Comparison of ENCODE assay signal across 1 cellular context in genomic region chr12:52050771-52051541, GRCh38.
A peak's percentile ranks its signal among the peaks of the same experiment; 100 is the strongest.
TF ChIP-seq lines count a peak whose summit lies in the region.

TSS of gene NR4A1 (plus strand) at chr12:52051442. CDS start at chr12:52054329, 2,887 bp downstream.

TF ChIP-seq in HCT116, 20 proteins besides CTCF, POLR2A, EP300 and RAD21 (continued from another document):
- TF ChIP-seq, protein P1, sequence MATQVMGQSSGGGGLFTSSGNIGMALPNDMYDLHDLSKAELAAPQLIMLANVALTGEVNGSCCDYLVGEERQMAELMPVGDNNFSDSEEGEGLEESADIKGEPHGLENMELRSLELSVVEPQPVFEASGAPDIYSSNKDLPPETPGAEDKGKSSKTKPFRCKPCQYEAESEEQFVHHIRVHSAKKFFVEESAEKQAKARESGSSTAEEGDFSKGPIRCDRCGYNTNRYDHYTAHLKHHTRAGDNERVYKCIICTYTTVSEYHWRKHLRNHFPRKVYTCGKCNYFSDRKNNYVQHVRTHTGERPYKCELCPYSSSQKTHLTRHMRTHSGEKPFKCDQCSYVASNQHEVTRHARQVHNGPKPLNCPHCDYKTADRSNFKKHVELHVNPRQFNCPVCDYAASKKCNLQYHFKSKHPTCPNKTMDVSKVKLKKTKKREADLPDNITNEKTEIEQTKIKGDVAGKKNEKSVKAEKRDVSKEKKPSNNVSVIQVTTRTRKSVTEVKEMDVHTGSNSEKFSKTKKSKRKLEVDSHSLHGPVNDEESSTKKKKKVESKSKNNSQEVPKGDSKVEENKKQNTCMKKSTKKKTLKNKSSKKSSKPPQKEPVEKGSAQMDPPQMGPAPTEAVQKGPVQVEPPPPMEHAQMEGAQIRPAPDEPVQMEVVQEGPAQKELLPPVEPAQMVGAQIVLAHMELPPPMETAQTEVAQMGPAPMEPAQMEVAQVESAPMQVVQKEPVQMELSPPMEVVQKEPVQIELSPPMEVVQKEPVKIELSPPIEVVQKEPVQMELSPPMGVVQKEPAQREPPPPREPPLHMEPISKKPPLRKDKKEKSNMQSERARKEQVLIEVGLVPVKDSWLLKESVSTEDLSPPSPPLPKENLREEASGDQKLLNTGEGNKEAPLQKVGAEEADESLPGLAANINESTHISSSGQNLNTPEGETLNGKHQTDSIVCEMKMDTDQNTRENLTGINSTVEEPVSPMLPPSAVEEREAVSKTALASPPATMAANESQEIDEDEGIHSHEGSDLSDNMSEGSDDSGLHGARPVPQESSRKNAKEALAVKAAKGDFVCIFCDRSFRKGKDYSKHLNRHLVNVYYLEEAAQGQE (IDR thresholded peaks at IDR 0.05; ENCODE audit: low read depth) = no peak
- TF ChIP-seq SRF (IDR thresholded peaks at IDR 0.05; ENCODE audit: low read depth) (peak; percentile 99), SIN3A (IDR thresholded peaks at IDR 0.05; ENCODE audit: low read depth) (0 out of 2 replicates have a peak, but pooled peaks have one; percentile 64), CEBPB (IDR thresholded peaks at IDR 0.05; ENCODE audit: low read depth) (no peak), YY1 (IDR thresholded peaks at IDR 0.05; ENCODE audit: extremely low read depth, insufficient replicate concordance, low read depth, low read length) (no peak), SP1 (IDR thresholded peaks at IDR 0.05; ENCODE audit: low read depth) (peak; percentile 67), EGR1 (IDR thresholded peaks at IDR 0.05; ENCODE audit: low read depth) (no peak)
